ENCODE assay signal across 8 cellular contexts in genomic region chr12:67269632-67270578, GRCh38. TPM values are rescaled to one million over a fixed set of nuclear protein-coding genes. Genes with fewer than 3 reads are reported as not detected.
A peak's percentile ranks its signal among the peaks of the same experiment; 100 is the strongest.
DNase-seq lines count a peak whose midpoint lies in the region; ATAC-seq and TF ChIP-seq lines count a peak whose summit lies in the region.

No MANE protein-coding gene starts in this region.

- H3K4me3 ChIP-seq in right atrium auricular region (peak overlapping the region; percentile 80 to 92), retinal pigment epithelial cell (ENCODE audit: low read length) (peak overlapping the region; percentile 92)

- no peaks in the 10 kb centered on the region for H3K27me3 ChIP-seq in right atrium auricular region

- DNase-seq in DMS114 treated with DMSO at 0.1 percent for 48 hours (lab: John Stamatoyannopoulos, UW; ENCODE audit: unreplicated experiment) (peak; percentile 14), HuH-7 (ENCODE audit: low spot score) (peak; percentile 26), SK-MEL-5 (ENCODE audit: low read depth, low spot score) (peak; percentile 18), right atrium auricular region (ENCODE audit: low spot score) (no peak), retinal pigment epithelial cell (ENCODE audit: low read depth) (peak; percentile 3), cortex of kidney (lab: John Stamatoyannopoulos, UW) (no peak)
- DNase-seq in activated naive CD8-positive, alpha-beta T cell treated with anti-CD3 and anti-CD28 coated beads, Interleukin-2, amount 50 U/mL, for 16 hours (ENCODE audit: low read depth, low spot score) = peak; percentile 5

- H3K36me3 ChIP-seq in right atrium auricular region = no peaks in the 10 kb centered on the region

- ATAC-seq in GM21390 (IDR thresholded peaks at IDR 0.05; ENCODE audit: unreplicated experiment) = peak; percentile 8

- TF ChIP-seq CTCF in right atrium auricular region (IDR thresholded peaks at IDR 0.05) = no peak
- TF ChIP-seq CTCF in retinal pigment epithelial cell (conservative IDR thresholded peaks at IDR 0.05; ENCODE audit: low read depth, low read length) = peak; percentile 1

- peaks cover 0 to 39% of the 10 kb centered on the region in 2 donors for H3K4me1 ChIP-seq in right atrium auricular region

- in situ Hi-C loops in SK-MEL-5 (cut with HindIII; ENCODE audit: low pct_unique_long_range_greater_than_20kb, low sequenced_read_pairs) = no loop called here

- H3K27ac ChIP-seq in right atrium auricular region = peak overlapping the region; percentile 97 to 99

- H3K9me3 ChIP-seq in right atrium auricular region = no peaks in the 10 kb centered on the region

RNA-seq across cellular contexts. Expression of gene CAND1, which starts 0.7 kb away (rescaled TPM):
- total RNA-seq in SK-MEL-5 (2014; rRNA removed; shearing (Covaris generic)) = 83.9 and 84.0 TPM in 2 replicates
- 31.4 and 43.2 TPM in 2 replicates for polyA plus RNA-seq in SK-MEL-5 (2015; cell fraction: cytosol; rRNA removed)
- 67.7 and 83.3 TPM in 2 replicates for polyA plus RNA-seq in SK-MEL-5 (2015; cell fraction: nucleus; rRNA removed)
- total RNA-seq in right atrium auricular region = 10 to 100 TPM; 23.1 to 24.8 TPM

Comparison
In these comparisons a context has a peak if more than half of its experiments do, and no peak if none do; other contexts are left out.
1. DNase-seq: peak in DMS114 treated with DMSO at 0.1 percent for 48 hours (single experiment), HuH-7 (single experiment), SK-MEL-5 (single experiment), activated naive CD8-positive, alpha-beta T cell treated with anti-CD3 and anti-CD28 coated beads, Interleukin-2, amount 50 U/mL, for 16 hours (single experiment) and retinal pigment epithelial cell (single experiment); none in right atrium auricular region (single experiment) and cortex of kidney (single experiment).